In genomic region chr2:197078535-197078934, GRCh38 we compare ENCODE assay signal across 19 cellular contexts.
DNase-seq lines count a peak whose midpoint lies in the region; ATAC-seq and TF ChIP-seq lines count a peak whose summit lies in the region.
"Had no signal": no experiment of that assay in that cellular context is flagged by ENCODE, and none has a peak within 500 bp of the region (broad histone marks: within the 10 kb centered on the region; RNA-seq: fewer than 3 reads in every experiment).

No MANE protein-coding gene starts in this region.

- intact Hi-C loops in vagina (cut with DNase I): no loop called here
- intact Hi-C loops in activated CD4-positive, alpha-beta memory T cell treated with anti-CD3 and anti-CD28 coated beads for 36 hours (cut with micrococcal nuclease): no loop called here

- peaks cover 7% of the 10 kb centered on the region for H3K9me3 Mint-ChIP-seq in activated naive CD8-positive, alpha-beta T cell (ENCODE audit: low read depth)
- H3K9me3 Mint-ChIP-seq in activated naive CD8-positive, alpha-beta T cell treated with anti-CD3 and anti-CD28 coated beads, Interleukin-2, amount 50 U/mL, for 24 hours: peaks cover 7% of the 10 kb centered on the region
- H3K9me3 Mint-ChIP-seq in activated CD4-positive, alpha-beta memory T cell treated with anti-CD3 and anti-CD28 coated beads for 36 hours: no peaks in the 10 kb centered on the region

- no peak for ATAC-seq in activated naive CD8-positive, alpha-beta T cell treated with anti-CD3 and anti-CD28 coated beads, Interleukin-2, amount 50 U/mL, for 24 hours
- ATAC-seq in HG02884 (IDR thresholded peaks at IDR 0.05; ENCODE audit: unreplicated experiment): no peak
- ATAC-seq: activated CD4-positive, alpha-beta T cell treated with anti-CD3 and anti-CD28 coated beads for 36 hours; activated CD8-positive, alpha-beta memory T cell treated with anti-CD3 and anti-CD28 coated beads, Interleukin-2, amount 10 ng/mL, durations not matched to agents 7 days and 5 days; lower lobe of right lung had no signal

- no peak overlapping the region for H3K4me3 Mint-ChIP-seq in activated naive CD8-positive, alpha-beta T cell
- no peak overlapping the region for H3K4me3 Mint-ChIP-seq in activated naive CD8-positive, alpha-beta T cell treated with anti-CD3 and anti-CD28 coated beads, Interleukin-2, amount 50 U/mL, for 24 hours
- no peak overlapping the region for H3K4me3 Mint-ChIP-seq in activated CD4-positive, alpha-beta memory T cell treated with anti-CD3 and anti-CD28 coated beads for 36 hours
- H3K4me3 Mint-ChIP-seq: activated CD4-positive, alpha-beta T cell treated with anti-CD3 and anti-CD28 coated beads for 36 hours; activated CD8-positive, alpha-beta memory T cell treated with anti-CD3 and anti-CD28 coated beads, Interleukin-2, amount 10 ng/mL, durations not matched to agents 7 days and 5 days had no signal

- POLR2A ChIA-PET in activated CD4-positive, alpha-beta memory T cell treated with anti-CD3 and anti-CD28 coated beads for 36 hours (lab: Charles Lee): no interaction called here

- H3K4me1 ChIP-seq in vagina: peaks cover 23% of the 10 kb centered on the region

- H3K9me3 ChIP-seq in vagina: no peaks in the 10 kb centered on the region
- H3K9me3 ChIP-seq: colonic mucosa, lower lobe of right lung had no signal

- no peaks in the 10 kb centered on the region for H3K27me3 Mint-ChIP-seq in activated naive CD8-positive, alpha-beta T cell
- H3K27me3 Mint-ChIP-seq in activated naive CD8-positive, alpha-beta T cell treated with anti-CD3 and anti-CD28 coated beads, Interleukin-2, amount 50 U/mL, for 24 hours: no peaks in the 10 kb centered on the region
- no peaks in the 10 kb centered on the region for H3K27me3 Mint-ChIP-seq in activated CD4-positive, alpha-beta memory T cell treated with anti-CD3 and anti-CD28 coated beads for 36 hours
- H3K27me3 Mint-ChIP-seq: activated CD4-positive, alpha-beta T cell treated with anti-CD3 and anti-CD28 coated beads for 36 hours; activated CD8-positive, alpha-beta memory T cell treated with anti-CD3 and anti-CD28 coated beads, Interleukin-2, amount 10 ng/mL, durations not matched to agents 7 days and 5 days had no signal

- peak overlapping the region; percentile 70 for H3K27ac ChIP-seq in angular gyrus (ENCODE audit: low read depth, low read length)
- peak overlapping the region; percentile 45 for H3K27ac ChIP-seq in vagina
- H3K27ac ChIP-seq: colonic mucosa, lower lobe of right lung, RWPE1 had no signal

- peak overlapping the region; percentile 46 for H3K27ac Mint-ChIP-seq in activated naive CD8-positive, alpha-beta T cell
- H3K27ac Mint-ChIP-seq in activated naive CD8-positive, alpha-beta T cell treated with anti-CD3 and anti-CD28 coated beads, Interleukin-2, amount 50 U/mL, for 24 hours: no peak overlapping the region
- H3K27ac Mint-ChIP-seq in activated CD4-positive, alpha-beta memory T cell treated with anti-CD3 and anti-CD28 coated beads for 36 hours: no peak overlapping the region
- H3K27ac Mint-ChIP-seq: activated CD4-positive, alpha-beta T cell treated with anti-CD3 and anti-CD28 coated beads for 36 hours; activated CD8-positive, alpha-beta memory T cell treated with anti-CD3 and anti-CD28 coated beads, Interleukin-2, amount 10 ng/mL, durations not matched to agents 7 days and 5 days had no signal

- H3K27me3 ChIP-seq in vagina: no peaks in the 10 kb centered on the region
- H3K27me3 ChIP-seq: colonic mucosa had no signal

- no peak for TF ChIP-seq POLR2A in vagina (IDR thresholded peaks at IDR 0.05)

- peaks cover 44% of the 10 kb centered on the region for H3K36me3 Mint-ChIP-seq in activated naive CD8-positive, alpha-beta T cell
- peaks cover 82% of the 10 kb centered on the region for H3K36me3 Mint-ChIP-seq in activated naive CD8-positive, alpha-beta T cell treated with anti-CD3 and anti-CD28 coated beads, Interleukin-2, amount 50 U/mL, for 24 hours (ENCODE audit: low read depth)
- H3K36me3 Mint-ChIP-seq in activated CD4-positive, alpha-beta memory T cell treated with anti-CD3 and anti-CD28 coated beads for 36 hours: peaks cover 74% of the 10 kb centered on the region

- DNase-seq in activated naive CD8-positive, alpha-beta T cell treated with anti-CD3 and anti-CD28 coated beads, Interleukin-2, amount 50 U/mL, for 24 hours: no peak
- DNase-seq in medulla oblongata (ENCODE audit: extremely low spot score) (peak; percentile 81), vagina (ENCODE audit: extremely low spot score in 2 of 2) (no peak), NCI-H146 treated with DMSO at 0.1 percent for 48 hours (lab: John Stamatoyannopoulos, UW; ENCODE audit: unreplicated experiment) (no peak)
- no peak for DNase-seq in activated CD4-positive, alpha-beta memory T cell treated with anti-CD3 and anti-CD28 coated beads for 36 hours
- DNase-seq: activated CD4-positive, alpha-beta T cell treated with anti-CD3 and anti-CD28 coated beads for 36 hours; activated CD8-positive, alpha-beta memory T cell treated with anti-CD3 and anti-CD28 coated beads, Interleukin-2, amount 10 ng/mL, durations not matched to agents 7 days and 5 days; activated gamma-delta T cell; colonic mucosa; lower lobe of right lung; MM.1S; NCI-H1436 treated with DMSO at 0.1 percent for 48 hours; NCI-H345; stimulated activated CD4-positive, alpha-beta T cell treated with anti-CD3 and anti-CD28 coated beads, Interleukin-2, amount 100 ng/mL, for 24 hours; stimulated activated naive CD4-positive, alpha-beta T cell treated with Interleukin-2 at 50 U/mL for 16 hours had no signal

- peaks cover 23% of the 10 kb centered on the region for H3K4me1 Mint-ChIP-seq in activated naive CD8-positive, alpha-beta T cell (ENCODE audit: low read depth)
- H3K4me1 Mint-ChIP-seq in activated naive CD8-positive, alpha-beta T cell treated with anti-CD3 and anti-CD28 coated beads, Interleukin-2, amount 50 U/mL, for 24 hours: peaks cover 18% of the 10 kb centered on the region
- H3K4me1 Mint-ChIP-seq in activated CD4-positive, alpha-beta memory T cell treated with anti-CD3 and anti-CD28 coated beads for 36 hours (ENCODE audit: low read depth): peaks cover 10% of the 10 kb centered on the region
- H3K4me1 Mint-ChIP-seq: activated CD8-positive, alpha-beta memory T cell treated with anti-CD3 and anti-CD28 coated beads, Interleukin-2, amount 10 ng/mL, durations not matched to agents 7 days and 5 days had no signal

- CTCF ChIA-PET in activated CD4-positive, alpha-beta memory T cell treated with anti-CD3 and anti-CD28 coated beads for 36 hours (lab: Charles Lee): no interaction called here

- H3K4me3 ChIP-seq in vagina: no peak overlapping the region
- H3K4me3 ChIP-seq: colonic mucosa, lower lobe of right lung had no signal

- TF ChIP-seq CTCF in vagina (IDR thresholded peaks at IDR 0.05): no peak

- peaks cover 0 to 20% of the 10 kb centered on the region in 2 donors for H3K36me3 ChIP-seq in vagina
- H3K36me3 ChIP-seq: colonic mucosa had no signal
